15 cellular contexts compared by ENCODE assay signal in genomic region chr19:35911790-35912189, GRCh38. TPM values are rescaled to one million over a fixed set of nuclear protein-coding genes. Genes with fewer than 3 reads are reported as not detected.
A peak's percentile ranks its signal among the peaks of the same experiment; 100 is the strongest.
DNase-seq lines count a peak whose midpoint lies in the region; ATAC-seq, FAIRE-seq and TF ChIP-seq lines count a peak whose summit lies in the region.
"Had no signal": no experiment of that assay in that cellular context is flagged by ENCODE, and none has a peak within 500 bp of the region (broad histone marks: within the 10 kb centered on the region; RNA-seq: fewer than 3 reads in every experiment).

No MANE protein-coding gene starts in this region.

- no peaks in the 10 kb centered on the region for H3K27me3 Mint-ChIP-seq in dendritic cell treated with granulocyte-macrophage colony-stimulating factor and Interleukin-4, amounts not matched to agents 40 ng/mL and 50 ng/mL, for 4 days
- H3K27me3 Mint-ChIP-seq: stimulated activated naive CD8-positive, alpha-beta T cell treated with anti-CD3 and anti-CD28 coated beads, Interleukin-15, Interleukin-2, amounts not matched to agents 100 ng/mL and 50 ng/mL, for 24 hours had no signal

- H3K27ac ChIP-seq in right lobe of liver (no peak overlapping the region), HepG2 (ENCODE audit: extremely low read length, insufficient read depth, low read length) (no peak overlapping the region), thyroid gland (peak overlapping the region in 2 of 3 donors; percentile 31 to 43), WERI-Rb-1 (no peak overlapping the region)

- TF ChIP-seq EP300 in HepG2 (IDR thresholded peaks at IDR 0.05; ENCODE audit: low read depth in 2 of 2, low read length in 2 of 2) = no peak
- no peak for TF ChIP-seq EP300 in HepG2 (CRISPR knock-in tag; IDR thresholded peaks at IDR 0.05; ENCODE audit: borderline replicate concordance)

- intact Hi-C loops in right lobe of liver (cut with DNase I) (no loop called here), HepG2 (cut with micrococcal nuclease; ENCODE audit: unreplicated experiment) (no loop called here), thyroid gland (cut with DNase I) (no loop called here)
- intact Hi-C loops in dendritic cell treated with granulocyte-macrophage colony-stimulating factor and Interleukin-4, amounts not matched to agents 40 ng/mL and 50 ng/mL, for 4 days (cut with micrococcal nuclease) = no loop called here

- H3K36me3 ChIP-seq in right lobe of liver (no peaks in the 10 kb centered on the region), HepG2 (replicated peaks in 1 of 2; ENCODE audit: control insufficient read depth in 1 of 2, insufficient read depth in 2 of 2, low read length in 2 of 2) (no peaks in the 10 kb centered on the region), thyroid gland (no peaks in the 10 kb centered on the region), WERI-Rb-1 (no peaks in the 10 kb centered on the region)

- H3K9me3 ChIP-seq in right lobe of liver (no peaks in the 10 kb centered on the region), HepG2 (ENCODE audit: low read length) (no peaks in the 10 kb centered on the region), thyroid gland (no peaks in the 10 kb centered on the region), WERI-Rb-1 (ENCODE audit: severe bottlenecking) (no peaks in the 10 kb centered on the region)

- peaks cover 22% of the 10 kb centered on the region for H3K36me3 Mint-ChIP-seq in dendritic cell treated with granulocyte-macrophage colony-stimulating factor and Interleukin-4, amounts not matched to agents 40 ng/mL and 50 ng/mL, for 4 days (ENCODE audit: low read depth)

- no TSS peak for BruUV-seq in HepG2 (replicated peaks; lab: Mats Ljungman, UMichigan)

- DNase-seq in right lobe of liver (peak; percentile 69 to 85 (median 80)), HepG2 (ENCODE audit: low spot score) (no peak), NCI-H2196 treated with DMSO at 0.1 percent for 48 hours (lab: John Stamatoyannopoulos, UW; ENCODE audit: unreplicated experiment) (peak; percentile 39), thyroid gland (peak; percentile 96 to 97), WERI-Rb-1 (no peak), AG08395 (ENCODE audit: low spot score) (no peak)
- DNase-seq: central memory CD4-positive, alpha-beta T cell; NCI-H1436; nucleus accumbens had no signal

- ATAC-seq in right lobe of liver = peak in 3 of 4 donors; percentile 42 to 72 (median 61)
- ATAC-seq in HepG2 = no peak
- ATAC-seq in HG03095 (IDR thresholded peaks at IDR 0.05; ENCODE audit: unreplicated experiment) = no peak

- H3K27me3 ChIP-seq in right lobe of liver = no peaks in the 10 kb centered on the region
- peaks cover 0 to 6% of the 10 kb centered on the region in 2 experiments; a peak in 2 of 5 replicates for H3K27me3 ChIP-seq in HepG2 (ENCODE audit: control insufficient read depth in 1 of 2, insufficient read depth in 2 of 2, low read length in 2 of 2)
- no peaks in the 10 kb centered on the region for H3K27me3 ChIP-seq in thyroid gland
- no peaks in the 10 kb centered on the region for H3K27me3 ChIP-seq in WERI-Rb-1 (ENCODE audit: insufficient read depth, low read depth, severe bottlenecking)

- H3K4me2 ChIP-seq in HepG2 (ENCODE audit: low read depth, low read length) = no peak overlapping the region

- H3K27ac Mint-ChIP-seq in dendritic cell treated with granulocyte-macrophage colony-stimulating factor and Interleukin-4, amounts not matched to agents 40 ng/mL and 50 ng/mL, for 4 days = peak overlapping the region; percentile 96
- H3K27ac Mint-ChIP-seq: stimulated activated naive CD8-positive, alpha-beta T cell treated with anti-CD3 and anti-CD28 coated beads, Interleukin-15, Interleukin-2, amounts not matched to agents 100 ng/mL and 50 ng/mL, for 24 hours had no signal

- CTCF ChIA-PET in HepG2 (lab: Yijun Ruan, JAX; ENCODE audit: low intra/inter-chr PET ratio, low total read pairs) = no interaction called here

- FAIRE-seq in HepG2 (lab: Jason Lieb, UNC) = no peak
- FAIRE-seq: keratinocyte, TTC549 had no signal

- H3K4me3 Mint-ChIP-seq in dendritic cell treated with granulocyte-macrophage colony-stimulating factor and Interleukin-4, amounts not matched to agents 40 ng/mL and 50 ng/mL, for 4 days = peak overlapping the region; percentile 20
- H3K4me3 Mint-ChIP-seq: stimulated activated naive CD8-positive, alpha-beta T cell treated with anti-CD3 and anti-CD28 coated beads, Interleukin-15, Interleukin-2, amounts not matched to agents 100 ng/mL and 50 ng/mL, for 24 hours had no signal

- H3K4me3 ChIP-seq in right lobe of liver (no peak overlapping the region), HepG2 (replicated peaks in 1 of 3; ENCODE audit: insufficient read depth in 1 of 3, low read depth in 2 of 3, low read length in 3 of 3) (no peak overlapping the region), thyroid gland (replicated peaks in 1 of 3) (no peak overlapping the region), WERI-Rb-1 (ENCODE audit: low read depth, low read length) (no peak overlapping the region)

- TF ChIP-seq POLR2A in right lobe of liver (IDR thresholded peaks at IDR 0.05) (no peak), HepG2 (IDR thresholded peaks at IDR 0.05; ENCODE audit: insufficient read depth in 1 of 2, low read depth in 2 of 2, low read length in 2 of 2) (no peak), thyroid gland (IDR thresholded peaks at IDR 0.05) (no peak)

- TF ChIP-seq CTCF in right lobe of liver (IDR thresholded peaks at IDR 0.05) = no peak
- no peak for TF ChIP-seq CTCF in HepG2 (CRISPR knock-in tag; IDR thresholded peaks at IDR 0.05)
- TF ChIP-seq CTCF in thyroid gland (IDR thresholded peaks at IDR 0.05) = no peak
- TF ChIP-seq CTCF in WERI-Rb-1 (IDR thresholded peaks at IDR 0.05; ENCODE audit: low read depth, low read length) = no peak

- TF ChIP-seq RAD21 in HepG2 (CRISPR knock-in tag; IDR thresholded peaks at IDR 0.05) = no peak

- no peaks in the 10 kb centered on the region for H3K9me3 Mint-ChIP-seq in dendritic cell treated with granulocyte-macrophage colony-stimulating factor and Interleukin-4, amounts not matched to agents 40 ng/mL and 50 ng/mL, for 4 days
- H3K9me3 Mint-ChIP-seq: activated T-helper 2 cell treated with anti-CD3 and anti-CD28 coated beads, Interferon-gamma antibody, Interleukin-2, Interleukin-4, amounts not matched to agents 10 μg/mL and 5 μg/mL and 100 μg/mL, durations not matched to agents 14 hours and 24 hours and 36 hours; stimulated activated naive CD8-positive, alpha-beta T cell treated with anti-CD3 and anti-CD28 coated beads, Interleukin-15, Interleukin-2, amounts not matched to agents 100 ng/mL and 50 ng/mL, for 24 hours had no signal

- peaks cover 70% of the 10 kb centered on the region for H3K4me1 Mint-ChIP-seq in dendritic cell treated with granulocyte-macrophage colony-stimulating factor and Interleukin-4, amounts not matched to agents 40 ng/mL and 50 ng/mL, for 4 days (ENCODE audit: low read depth)

- no peak overlapping the region for H2AFZ ChIP-seq in HepG2 (ENCODE audit: low read length)

- in situ Hi-C loops in HepG2 (cut with HindIII; ENCODE audit: extremely low pct_ligation_motif_present, low pct_unique_long_range_greater_than_20kb) = no loop called here

- H3K4me1 ChIP-seq in right lobe of liver (peaks cover 0 to 8% (median 0%) of the 10 kb centered on the region in 4 donors), HepG2 (ENCODE audit: insufficient read depth, low read length) (peaks cover 15% of the 10 kb centered on the region; the same call in 1 of the 2 replicates), thyroid gland (peaks cover 0 to 16% of the 10 kb centered on the region in 2 donors)

- POLR2A ChIA-PET in HepG2 (lab: Yijun Ruan, JAX) = no interaction called here

- no peak overlapping the region for H3K9ac ChIP-seq in HepG2 (ENCODE audit: insufficient read depth, low read depth, low read length)

- no peaks in the 10 kb centered on the region for H3K79me2 ChIP-seq in HepG2 (ENCODE audit: insufficient read depth, low read length)

- 50% methylated on average over 1 of the region's 5 CpGs for WGBS in right lobe of liver (ENCODE audit: insufficient coverage, low coverage, low lambda C conversion rate, missing lambda C conversion rate)
- 50% methylated on average over 4 of the region's 5 CpGs for WGBS in HepG2 (ENCODE audit: low lambda C conversion rate)
- 25 to 39% methylated on average over 5 of the region's 5 CpGs for WGBS in thyroid gland, 2 donors

- H4K20me1 ChIP-seq in HepG2 (ENCODE audit: insufficient read depth, low read length) = no peaks in the 10 kb centered on the region

RNA-seq across cellular contexts. Expression of gene TYROBP, which starts 3.7 kb away (rescaled TPM):
- 10 to 100 TPM; 15.6 to 77.8 (median 29.7) TPM for total RNA-seq in right lobe of liver
- not detected in 2 replicates for total RNA-seq in HepG2 (2016; rRNA removed; fragmentation: Illumina TruSeq; extraction: Trizol)
- not detected in 2 replicates for total RNA-seq in HepG2 (2016; cell fraction: cytosol; rRNA removed; fragmentation: Illumina TruSeq; extraction: Trizol; ENCODE audit: low read depth)
- total RNA-seq in HepG2 (2016; cell fraction: insoluble cytoplasmic fraction; rRNA removed; fragmentation: Illumina TruSeq; extraction: Trizol) = not detected in 2 replicates
- total RNA-seq in HepG2 (2016; cell fraction: membrane; rRNA removed; fragmentation: Illumina TruSeq; extraction: Trizol) = not detected in 2 replicates
- total RNA-seq in HepG2 (2016; cell fraction: nucleus; rRNA removed; fragmentation: Illumina TruSeq; extraction: Trizol) = not detected in 2 replicates
- polyA plus RNA-seq in HepG2 (2011; rRNA removed) = 0.20 TPM in 1 of 2 replicates, not detected in the other
- polyA plus RNA-seq in HepG2 (2011; cell fraction: cytosol; rRNA removed) = not detected in 2 replicates
- polyA plus RNA-seq in HepG2 (2011; cell fraction: nucleus; rRNA removed) = not detected in 2 replicates
- not detected in 2 replicates for polyA plus RNA-seq in HepG2 (2012)
- not detected in 2 replicates for polyA plus RNA-seq in HepG2 (2016; cell fraction: cytosol; fragmentation: Illumina TruSeq; extraction: Trizol; ENCODE audit: low read depth)
- polyA plus RNA-seq in HepG2 (2016; cell fraction: insoluble cytoplasmic fraction; fragmentation: Illumina TruSeq; extraction: Trizol; ENCODE audit: low read depth) = not detected in 2 replicates
- polyA plus RNA-seq in HepG2 (2016; cell fraction: membrane; fragmentation: Illumina TruSeq; extraction: Trizol; ENCODE audit: low read depth) = not detected in 2 replicates
- polyA plus RNA-seq in HepG2 (2016; cell fraction: nucleus; fragmentation: Illumina TruSeq; extraction: Trizol; ENCODE audit: insufficient read depth, low read depth) = not detected in 2 replicates
- not detected in 2 replicates for polyA minus RNA-seq in HepG2 (2011; rRNA and poly(A)+ RNA removed; ENCODE audit: low replicate concordance)
- polyA minus RNA-seq in HepG2 (2011; cell fraction: cytosol; rRNA and poly(A)+ RNA removed) = not detected in 2 replicates
- polyA minus RNA-seq in HepG2 (2011; cell fraction: nucleus; rRNA and poly(A)+ RNA removed) = not detected in 2 replicates
- total RNA-seq in thyroid gland = 10 to 100 TPM; 10.1 to 80.4 (median 27.5) TPM
- polyA plus RNA-seq: keratinocyte had no signal

RNA-seq across cellular contexts. Expression of gene HCST, which starts 9.5 kb away (rescaled TPM):
- total RNA-seq in right lobe of liver (1 to 10 TPM in 5 of 6 experiments, not detected in 1; 1.7 to 4.2 (median 2.4) TPM), HepG2 (2016; rRNA removed; fragmentation: Illumina TruSeq; extraction: Trizol) (0.24 TPM in 1 of 2 replicates, not detected in the other), thyroid gland (1 to 10 TPM in 2 of 4 donors, not detected in 2; 1.4 to 4.4 TPM)
- total RNA-seq in HepG2 (2016; cell fraction: cytosol; rRNA removed; fragmentation: Illumina TruSeq; extraction: Trizol; ENCODE audit: low read depth) = 0.79 TPM in 1 of 2 replicates, not detected in the other
- not detected in 2 replicates for total RNA-seq in HepG2 (2016; cell fraction: insoluble cytoplasmic fraction; rRNA removed; fragmentation: Illumina TruSeq; extraction: Trizol)
- total RNA-seq in HepG2 (2016; cell fraction: membrane; rRNA removed; fragmentation: Illumina TruSeq; extraction: Trizol) = 0.65 TPM in 1 of 2 replicates, not detected in the other
- not detected in 2 replicates for total RNA-seq in HepG2 (2016; cell fraction: nucleus; rRNA removed; fragmentation: Illumina TruSeq; extraction: Trizol)
- 1.2 and 2.3 TPM in 2 replicates for polyA plus RNA-seq in HepG2 (2011; rRNA removed)
- 2.2 TPM in 2 replicates for polyA plus RNA-seq in HepG2 (2011; cell fraction: cytosol; rRNA removed)
- 0.64 and 0.72 TPM in 2 replicates for polyA plus RNA-seq in HepG2 (2011; cell fraction: nucleus; rRNA removed)
- polyA plus RNA-seq in HepG2 (2012) = 0.37 and 0.60 TPM in 2 replicates
- polyA plus RNA-seq in HepG2 (2016; cell fraction: cytosol; fragmentation: Illumina TruSeq; extraction: Trizol; ENCODE audit: low read depth) = 0.61 TPM in 1 of 2 replicates, not detected in the other
- polyA plus RNA-seq in HepG2 (2016; cell fraction: insoluble cytoplasmic fraction; fragmentation: Illumina TruSeq; extraction: Trizol; ENCODE audit: low read depth) = not detected in 2 replicates
- not detected in 2 replicates for polyA plus RNA-seq in HepG2 (2016; cell fraction: membrane; fragmentation: Illumina TruSeq; extraction: Trizol; ENCODE audit: low read depth)
- polyA plus RNA-seq in HepG2 (2016; cell fraction: nucleus; fragmentation: Illumina TruSeq; extraction: Trizol; ENCODE audit: insufficient read depth, low read depth) = 1.6 TPM in 2 replicates
- 0.77 and 4.2 TPM in 2 replicates for polyA minus RNA-seq in HepG2 (2011; rRNA and poly(A)+ RNA removed; ENCODE audit: low replicate concordance)
- polyA minus RNA-seq in HepG2 (2011; cell fraction: cytosol; rRNA and poly(A)+ RNA removed) = not detected in 2 replicates
- not detected in 2 replicates for polyA minus RNA-seq in HepG2 (2011; cell fraction: nucleus; rRNA and poly(A)+ RNA removed)

RNA-seq across cellular contexts. Expression of gene NFKBID, which starts 11.4 kb away (rescaled TPM):
- total RNA-seq in right lobe of liver = 1 to 10 TPM; 1.0 to 2.6 (median 1.7) TPM
- 0.38 and 2.1 TPM in 2 replicates for total RNA-seq in HepG2 (2016; rRNA removed; fragmentation: Illumina TruSeq; extraction: Trizol)
- total RNA-seq in HepG2 (2016; cell fraction: cytosol; rRNA removed; fragmentation: Illumina TruSeq; extraction: Trizol; ENCODE audit: low read depth) = 1.1 and 1.7 TPM in 2 replicates
- 0.33 and 1.8 TPM in 2 replicates for total RNA-seq in HepG2 (2016; cell fraction: insoluble cytoplasmic fraction; rRNA removed; fragmentation: Illumina TruSeq; extraction: Trizol)
- 0.87 and 2.1 TPM in 2 replicates for total RNA-seq in HepG2 (2016; cell fraction: membrane; rRNA removed; fragmentation: Illumina TruSeq; extraction: Trizol)
- 1.2 and 3.4 TPM in 2 replicates for total RNA-seq in HepG2 (2016; cell fraction: nucleus; rRNA removed; fragmentation: Illumina TruSeq; extraction: Trizol)
- polyA plus RNA-seq in HepG2 (2011; rRNA removed) = 1.6 and 2.3 TPM in 2 replicates
- 0.45 and 0.74 TPM in 2 replicates for polyA plus RNA-seq in HepG2 (2011; cell fraction: cytosol; rRNA removed)
- 13.5 and 15.3 TPM in 2 replicates for polyA plus RNA-seq in HepG2 (2011; cell fraction: nucleus; rRNA removed)
- 0.69 and 1.1 TPM in 2 replicates for polyA plus RNA-seq in HepG2 (2012)
- 1.3 and 1.8 TPM in 2 replicates for polyA plus RNA-seq in HepG2 (2016; cell fraction: cytosol; fragmentation: Illumina TruSeq; extraction: Trizol; ENCODE audit: low read depth)
- 0.28 and 0.74 TPM in 2 replicates for polyA plus RNA-seq in HepG2 (2016; cell fraction: insoluble cytoplasmic fraction; fragmentation: Illumina TruSeq; extraction: Trizol; ENCODE audit: low read depth)
- polyA plus RNA-seq in HepG2 (2016; cell fraction: membrane; fragmentation: Illumina TruSeq; extraction: Trizol; ENCODE audit: low read depth) = 0.70 and 1.0 TPM in 2 replicates
- polyA plus RNA-seq in HepG2 (2016; cell fraction: nucleus; fragmentation: Illumina TruSeq; extraction: Trizol; ENCODE audit: insufficient read depth, low read depth) = 6.4 and 8.2 TPM in 2 replicates
- polyA minus RNA-seq in HepG2 (2011; rRNA and poly(A)+ RNA removed; ENCODE audit: low replicate concordance) = 8.6 and 15.8 TPM in 2 replicates
- 2.5 TPM in 1 of 2 replicates, not detected in the other for polyA minus RNA-seq in HepG2 (2011; cell fraction: cytosol; rRNA and poly(A)+ RNA removed)
- polyA minus RNA-seq in HepG2 (2011; cell fraction: nucleus; rRNA and poly(A)+ RNA removed) = 7.7 and 8.0 TPM in 2 replicates
- total RNA-seq in thyroid gland = 10 to 100 TPM in 3 of 4 donors, 1 to 10 TPM in 1; 7.0 to 56.7 (median 16.9) TPM

RNA-seq across cellular contexts. Expression of gene LRFN3, which starts 24.4 kb away (rescaled TPM):
- total RNA-seq in right lobe of liver (1 to 10 TPM; 5.6 to 8.6 (median 7.0) TPM), HepG2 (2016; rRNA removed; fragmentation: Illumina TruSeq; extraction: Trizol) (1.1 and 1.6 TPM in 2 replicates), thyroid gland (10 to 100 TPM in 3 of 4 donors, 1 to 10 TPM in 1; 7.1 to 15.5 (median 11.1) TPM)
- total RNA-seq in HepG2 (2016; cell fraction: cytosol; rRNA removed; fragmentation: Illumina TruSeq; extraction: Trizol; ENCODE audit: low read depth) = 0.40 and 0.79 TPM in 2 replicates
- total RNA-seq in HepG2 (2016; cell fraction: insoluble cytoplasmic fraction; rRNA removed; fragmentation: Illumina TruSeq; extraction: Trizol) = 0.77 and 1.4 TPM in 2 replicates
- total RNA-seq in HepG2 (2016; cell fraction: membrane; rRNA removed; fragmentation: Illumina TruSeq; extraction: Trizol) = 3.2 and 3.3 TPM in 2 replicates
- total RNA-seq in HepG2 (2016; cell fraction: nucleus; rRNA removed; fragmentation: Illumina TruSeq; extraction: Trizol) = 1.0 and 1.3 TPM in 2 replicates
- polyA plus RNA-seq in HepG2 (2011; rRNA removed) = 0.74 and 0.91 TPM in 2 replicates
- polyA plus RNA-seq in HepG2 (2011; cell fraction: cytosol; rRNA removed) = 0.47 and 0.78 TPM in 2 replicates
- polyA plus RNA-seq in HepG2 (2011; cell fraction: nucleus; rRNA removed) = 3.4 TPM in 2 replicates
- polyA plus RNA-seq in HepG2 (2012) = 2.5 and 3.6 TPM in 2 replicates
- 2.6 TPM in 2 replicates for polyA plus RNA-seq in HepG2 (2016; cell fraction: cytosol; fragmentation: Illumina TruSeq; extraction: Trizol; ENCODE audit: low read depth)
- 4.2 and 5.4 TPM in 2 replicates for polyA plus RNA-seq in HepG2 (2016; cell fraction: insoluble cytoplasmic fraction; fragmentation: Illumina TruSeq; extraction: Trizol; ENCODE audit: low read depth)
- polyA plus RNA-seq in HepG2 (2016; cell fraction: membrane; fragmentation: Illumina TruSeq; extraction: Trizol; ENCODE audit: low read depth) = 8.0 and 8.2 TPM in 2 replicates
- polyA plus RNA-seq in HepG2 (2016; cell fraction: nucleus; fragmentation: Illumina TruSeq; extraction: Trizol; ENCODE audit: insufficient read depth, low read depth) = 3.9 and 5.6 TPM in 2 replicates
- 1.2 and 2.4 TPM in 2 replicates for polyA minus RNA-seq in HepG2 (2011; rRNA and poly(A)+ RNA removed; ENCODE audit: low replicate concordance)
- 2.5 and 3.3 TPM in 2 replicates for polyA minus RNA-seq in HepG2 (2011; cell fraction: cytosol; rRNA and poly(A)+ RNA removed)
- 1.8 and 3.2 TPM in 2 replicates for polyA minus RNA-seq in HepG2 (2011; cell fraction: nucleus; rRNA and poly(A)+ RNA removed)

RNA-seq across cellular contexts. Expression of gene APLP1, which starts 43.4 kb away (rescaled TPM):
- total RNA-seq in right lobe of liver = 1 to 10 TPM in 1 of 6 experiments, under 1 TPM in 2, not detected in 3; 0.27 to 1.5 (median 0.37) TPM
- total RNA-seq in HepG2 (2016; rRNA removed; fragmentation: Illumina TruSeq; extraction: Trizol) = 2.3 and 2.9 TPM in 2 replicates
- 0.79 and 1.7 TPM in 2 replicates for total RNA-seq in HepG2 (2016; cell fraction: cytosol; rRNA removed; fragmentation: Illumina TruSeq; extraction: Trizol; ENCODE audit: low read depth)
- 0.65 and 3.2 TPM in 2 replicates for total RNA-seq in HepG2 (2016; cell fraction: insoluble cytoplasmic fraction; rRNA removed; fragmentation: Illumina TruSeq; extraction: Trizol)
- total RNA-seq in HepG2 (2016; cell fraction: membrane; rRNA removed; fragmentation: Illumina TruSeq; extraction: Trizol) = 0.83 and 1.4 TPM in 2 replicates
- 2.7 and 3.8 TPM in 2 replicates for total RNA-seq in HepG2 (2016; cell fraction: nucleus; rRNA removed; fragmentation: Illumina TruSeq; extraction: Trizol)
- polyA plus RNA-seq in HepG2 (2011; rRNA removed) = 2.0 and 3.1 TPM in 2 replicates
- 1.0 and 2.3 TPM in 2 replicates for polyA plus RNA-seq in HepG2 (2011; cell fraction: cytosol; rRNA removed)
- polyA plus RNA-seq in HepG2 (2011; cell fraction: nucleus; rRNA removed) = 2.4 and 4.2 TPM in 2 replicates
- 0.70 and 1.2 TPM in 2 replicates for polyA plus RNA-seq in HepG2 (2012)
- 1.1 and 1.4 TPM in 2 replicates for polyA plus RNA-seq in HepG2 (2016; cell fraction: cytosol; fragmentation: Illumina TruSeq; extraction: Trizol; ENCODE audit: low read depth)
- 1.4 and 4.4 TPM in 2 replicates for polyA plus RNA-seq in HepG2 (2016; cell fraction: insoluble cytoplasmic fraction; fragmentation: Illumina TruSeq; extraction: Trizol; ENCODE audit: low read depth)
- polyA plus RNA-seq in HepG2 (2016; cell fraction: membrane; fragmentation: Illumina TruSeq; extraction: Trizol; ENCODE audit: low read depth) = 2.2 and 3.5 TPM in 2 replicates
- 9.5 and 10.5 TPM in 2 replicates for polyA plus RNA-seq in HepG2 (2016; cell fraction: nucleus; fragmentation: Illumina TruSeq; extraction: Trizol; ENCODE audit: insufficient read depth, low read depth)
- polyA minus RNA-seq in HepG2 (2011; rRNA and poly(A)+ RNA removed; ENCODE audit: low replicate concordance) = 0.51 and 2.8 TPM in 2 replicates
- polyA minus RNA-seq in HepG2 (2011; cell fraction: cytosol; rRNA and poly(A)+ RNA removed) = 0.35 and 1.8 TPM in 2 replicates
- polyA minus RNA-seq in HepG2 (2011; cell fraction: nucleus; rRNA and poly(A)+ RNA removed) = 1.2 TPM in 1 of 2 replicates, not detected in the other
- total RNA-seq in thyroid gland = 1 to 10 TPM in 2 of 4 donors, under 1 TPM in 2; 0.67 to 5.3 (median 2.8) TPM

Comparison
In these comparisons a context has a peak if more than half of its experiments do, and no peak if none do; other contexts are left out.
1. ATAC-seq: peak in right lobe of liver (3 of 4); none in HepG2 (single experiment) and HG03095 (single experiment).
2. DNase-seq: peak in right lobe of liver (3 of 3), NCI-H2196 treated with DMSO at 0.1 percent for 48 hours (single experiment) and thyroid gland (2 of 2); none in HepG2 (single experiment), WERI-Rb-1 (single experiment) and AG08395 (single experiment).
3. RNA of gene TYROBP, which starts 3.7 kb away (total RNA-seq): 10.1 to 80.4 TPM in thyroid gland and 15.6 to 77.8 TPM in right lobe of liver; not detected in HepG2; every median in the first group is over 10 times any median in the second.
4. H3K27ac ChIP-seq: peak in thyroid gland (2 of 3); none in right lobe of liver (0 of 3), HepG2 (single experiment) and WERI-Rb-1 (single experiment).